Comparison of ENCODE assay signal across 7 cellular contexts in the genomic region with DNA sequence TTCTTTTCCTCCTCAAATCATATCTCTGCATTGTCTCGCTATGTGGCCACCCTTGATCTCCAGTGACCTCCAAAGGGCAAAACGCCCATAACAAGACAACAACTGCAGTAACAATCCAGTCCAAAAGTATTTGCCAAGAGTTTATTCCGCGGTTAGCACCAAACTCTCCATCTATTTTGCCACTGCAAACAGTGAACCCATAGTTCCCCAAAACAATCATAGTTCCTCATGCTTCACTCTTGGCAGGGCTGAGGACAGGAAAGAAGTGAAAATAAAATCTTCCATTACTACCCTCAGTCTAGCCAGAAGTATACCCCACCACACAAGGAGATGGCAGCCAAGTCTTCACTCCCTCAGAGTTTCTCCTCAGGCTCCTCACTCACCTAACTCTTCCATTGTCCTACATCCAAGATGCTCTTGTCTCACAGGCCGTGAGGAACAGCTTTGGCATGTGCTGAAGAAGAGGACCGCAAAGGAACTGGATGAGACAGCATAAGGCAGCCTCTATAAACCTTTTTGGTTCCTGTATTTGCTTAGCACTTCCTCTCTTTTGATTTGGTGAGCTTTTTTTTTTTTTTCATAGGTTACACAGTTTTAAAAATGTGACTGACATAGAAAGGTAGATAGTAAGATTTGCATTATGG. TPM values are rescaled to one million over a fixed set of nuclear protein-coding genes. Genes with fewer than 3 reads are reported as not detected.
DNase-seq lines count a peak whose midpoint lies in the region; ATAC-seq and TF ChIP-seq lines count a peak whose summit lies in the region.

Gene LPXN, minus strand, starts transcription at position 480 of the 644 bp plus-strand sequence. Its CDS starts 84 bp downstream, at position 396.

- H3K4me3 ChIP-seq in SK-N-MC (no peak within 1 kb of the TSS; the same call in 1 of the 2 replicates), ascending aorta (peak within 1 kb of the TSS in 1 of 2 donors; percentile 97)

- peak within 1 kb of the TSS; percentile 97 for H3K9ac ChIP-seq in SK-N-MC (ENCODE audit: insufficient read length)

- peak; percentile 93 for TF ChIP-seq POLR2A in GM19099 (IDR thresholded peaks at IDR 0.05; ENCODE audit: extremely low read depth, insufficient read length, low read depth)

- no peak for ATAC-seq in HG02970 (IDR thresholded peaks at IDR 0.05; ENCODE audit: low FRiP score, unreplicated experiment)

- intact Hi-C loops in ascending aorta (cut with DNase I) = loop anchor here (5.0 to 10.0 kb wide), 7 partner anchors 567 to 1501 kb away; partner anchors contain the start of genes CTNND1, FAM111A, OSBP and SELENOH

- H3K9me3 ChIP-seq in SK-N-MC (ENCODE audit: low read depth, low read length) = no peaks in the 10 kb centered on the region
- H3K9me3 ChIP-seq in ascending aorta = no peaks in the 10 kb centered on the region

- H3K27ac ChIP-seq in SK-N-MC = 0 out of 2 replicates have a peak within 1 kb of the TSS, but pooled peaks have one; percentile 99
- H3K27ac ChIP-seq in ascending aorta = peak within 1 kb of the TSS; percentile 98 to 99
- peak within 1 kb of the TSS; percentile 82 for H3K27ac ChIP-seq in substantia nigra (ENCODE audit: low read depth, low read length, poor library complexity, severe bottlenecking)

- H3K27me3 ChIP-seq in ascending aorta = no peaks in the 10 kb centered on the region

- H3K36me3 ChIP-seq in SK-N-MC (ENCODE audit: insufficient read depth, low read length) (peaks cover 4% of the 10 kb centered on the region; the same call in 1 of the 2 replicates), ascending aorta (no peaks in the 10 kb centered on the region)

- DNase-seq in SK-N-MC (ENCODE audit: low read depth, low spot score) (no peak), ascending aorta (ENCODE audit: low spot score in 2 of 2) (no peak), medulla oblongata (ENCODE audit: extremely low spot score) (peak; percentile 82), substantia nigra (lab: John Stamatoyannopoulos, UW) (peak in 15 of 49 donors; percentile 10 to 74 (median 24)), cerebellar nuclear complex (lab: John Stamatoyannopoulos, UW) (no peak)

- no peak for TF ChIP-seq CTCF in ascending aorta (IDR thresholded peaks at IDR 0.05)

- peaks cover 7 to 44% of the 10 kb centered on the region in 2 donors for H3K4me1 ChIP-seq in ascending aorta

RNA-seq across cellular contexts. Expression of gene LPXN, which starts in this region (rescaled TPM):
- total RNA-seq in ascending aorta = 2.1 TPM
